ENCODE assay signal across 22 cellular contexts in the genomic region with DNA sequence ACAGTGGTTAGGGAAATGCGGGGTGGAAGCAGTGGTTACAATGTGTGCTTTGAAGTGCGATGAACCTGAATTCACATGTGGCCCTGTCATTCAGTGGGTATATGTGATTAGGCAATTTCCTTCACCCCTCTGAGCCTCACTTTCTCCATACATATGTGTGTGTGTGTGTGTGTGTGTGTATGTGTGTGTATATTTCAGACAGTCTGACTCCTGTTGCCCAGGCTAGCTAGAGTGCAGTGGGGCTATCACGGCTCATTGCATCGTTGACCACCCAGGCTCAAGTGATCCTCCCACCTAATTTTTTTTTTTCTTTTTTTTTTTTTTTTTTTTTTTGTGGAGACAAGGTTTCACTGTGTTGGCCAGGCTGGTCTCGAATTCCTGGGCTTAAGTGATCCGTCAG. TPM values are rescaled to one million over a fixed set of nuclear protein-coding genes. Genes with fewer than 3 reads are reported as not detected.
"Had no signal": no experiment of that assay in that cellular context is flagged by ENCODE, and none has a peak within 500 bp of the region (broad histone marks: within the 10 kb centered on the region; RNA-seq: fewer than 3 reads in every experiment).

No MANE protein-coding gene starts in this region.

- H3K4me3 Mint-ChIP-seq: activated CD4-positive, alpha-beta memory T cell treated with anti-CD3 and anti-CD28 coated beads, Interleukin-2, amount 10 ng/mL, durations not matched to agents 7 days and 5 days; activated CD4-positive, alpha-beta T cell treated with anti-CD3 and anti-CD28 coated beads for 36 hours; activated naive CD8-positive, alpha-beta T cell; naive B cell; T-helper 17 cell had no signal

- H3K36me3 Mint-ChIP-seq: activated naive CD8-positive, alpha-beta T cell had no signal

- H3K9me3 Mint-ChIP-seq: activated CD4-positive, alpha-beta memory T cell treated with anti-CD3 and anti-CD28 coated beads, Interleukin-2, amount 10 ng/mL, durations not matched to agents 7 days and 5 days had no signal

- FAIRE-seq: colon had no signal

- H3K27ac Mint-ChIP-seq: activated CD4-positive, alpha-beta memory T cell treated with anti-CD3 and anti-CD28 coated beads, Interleukin-2, amount 10 ng/mL, durations not matched to agents 7 days and 5 days; activated CD4-positive, alpha-beta T cell treated with anti-CD3 and anti-CD28 coated beads for 36 hours; activated naive CD8-positive, alpha-beta T cell; naive B cell; T-helper 17 cell had no signal

- DNase-seq: activated CD4-positive, alpha-beta memory T cell treated with anti-CD3 and anti-CD28 coated beads, Interleukin-2, amount 10 ng/mL, durations not matched to agents 7 days and 5 days; activated CD4-positive, alpha-beta T cell treated with anti-CD3 and anti-CD28 coated beads for 36 hours; activated gamma-delta T cell; activated T-cell treated with anti-CD3 and anti-CD28 coated beads, Interleukin-2, amount 50 U/mL, for 48 hours; amniotic stem cell; caudate nucleus; islet precursor cell; left ventricle myocardium inferior; naive B cell; stimulated activated CD4-positive, alpha-beta T cell treated with anti-CD3 and anti-CD28 coated beads, Interleukin-4, amount 100 ng/mL, for 4 hours; stimulated activated CD8-positive, alpha-beta memory T cell treated with anti-CD3 and anti-CD28 coated beads, Interleukin-4, amount 100 ng/mL, for 48 hours; stimulated activated naive CD4-positive, alpha-beta T cell treated with Interleukin-2 at 50 U/mL for 16 hours; substantia nigra; T-helper 17 cell; trophoblast cell had no signal

- H3K9ac ChIP-seq: parathyroid adenoma had no signal

- ATAC-seq: activated CD4-positive, alpha-beta T cell treated with anti-CD3 and anti-CD28 coated beads for 36 hours; esophagus mucosa; T-helper 17 cell had no signal

- H3K4me1 ChIP-seq: parathyroid adenoma had no signal

- H3K27ac ChIP-seq: hepatocyte, left ventricle myocardium inferior, neutrophil, parathyroid adenoma had no signal

- H3K4me2 ChIP-seq: hepatocyte had no signal

- H3K9me3 ChIP-seq: left ventricle myocardium inferior, neutrophil had no signal

- H3K4me3 ChIP-seq: hepatocyte, left ventricle myocardium inferior, skin epidermis had no signal

- H3K36me3 ChIP-seq: left ventricle myocardium inferior, neutrophil had no signal

RNA-seq across cellular contexts. Expression of a gene that starts 6.3 kb away (rescaled TPM):
- total RNA-seq: T-helper 17 cell had no signal
